In genomic region chr2:127408807-127409099, GRCh38 we compare ENCODE assay signal across 8 cellular contexts. TPM values are rescaled to one million over a fixed set of nuclear protein-coding genes. Genes with fewer than 3 reads are reported as not detected.
A peak's percentile ranks its signal among the peaks of the same experiment; 100 is the strongest.
DNase-seq lines count a peak whose midpoint lies in the region; ATAC-seq, FAIRE-seq and TF ChIP-seq lines count a peak whose summit lies in the region.

No MANE protein-coding gene starts in this region.

- TF ChIP-seq RAD21 in A549 (conservative IDR thresholded peaks at IDR 0.05 in 1 of 2, IDR thresholded peaks at IDR 0.05 in 1 of 2): peak in 1 of 2 experiments; percentile 1; a peak in 1 of 5 replicates

- H3K36me3 ChIP-seq in KMS-11 (ENCODE audit: insufficient read depth): no peaks in the 10 kb centered on the region

- H3K27me3 ChIP-seq in KMS-11 (ENCODE audit: insufficient read depth, low read depth): no peaks in the 10 kb centered on the region

- peaks cover 1% of the 10 kb centered on the region for H3K36me3 Mint-ChIP-seq in chondrocyte (ENCODE audit: low read depth)
- H3K36me3 Mint-ChIP-seq in natural killer cell: no peaks in the 10 kb centered on the region

- H2AFZ ChIP-seq in KMS-11 (ENCODE audit: low read depth): peak overlapping the region; percentile 58

- peaks cover 12% of the 10 kb centered on the region for H3K9me3 Mint-ChIP-seq in chondrocyte (ENCODE audit: low read depth)
- H3K9me3 Mint-ChIP-seq in natural killer cell: no peaks in the 10 kb centered on the region

- H3K9ac ChIP-seq in KMS-11: peak overlapping the region; percentile 60; the same call in 1 of the 2 replicates

- FAIRE-seq in A549 (lab: Jason Lieb, UNC) (no peak), H54 (lab: Jason Lieb, UNC) (no peak)

- H4K20me1 ChIP-seq in KMS-11 (ENCODE audit: insufficient read depth): no peaks in the 10 kb centered on the region

- H3K4me1 Mint-ChIP-seq in chondrocyte (ENCODE audit: low read depth) (peaks cover 87% of the 10 kb centered on the region), natural killer cell (peaks cover 0 to 9% of the 10 kb centered on the region in 2 donors)

- H3K4me3 ChIP-seq in A549 (peak overlapping the region; percentile 42; the same call in 2 of the 3 replicates), KMS-11 (IDR thresholded peaks at IDR 0.05; ENCODE audit: insufficient read depth, low read depth, low read length) (no peak overlapping the region)

- peak overlapping the region; percentile 95 for H3K27ac Mint-ChIP-seq in chondrocyte (ENCODE audit: unreplicated experiment)
- peak overlapping the region in 1 of 2 donors; percentile 88 for H3K27ac Mint-ChIP-seq in natural killer cell

- no peaks in the 10 kb centered on the region for H3K79me2 ChIP-seq in KMS-11 (ENCODE audit: insufficient read depth, low read depth)

- WGBS in A549 (ENCODE audit: missing lambda C conversion rate): 54% methylated on average over 10 of the region's 10 CpGs

- TF ChIP-seq POLR2A in A549 (IDR thresholded peaks at IDR 0.05; ENCODE audit: low read length) (no peak), H54 (IDR thresholded peaks at IDR 0.05; ENCODE audit: low read depth, low read length) (no peak)

- H3K4me1 ChIP-seq in A549: peaks cover 69% of the 10 kb centered on the region
- peaks cover 28% of the 10 kb centered on the region for H3K4me1 ChIP-seq in KMS-11 (ENCODE audit: low read depth, poor library complexity, severe bottlenecking)

- CTCF ChIA-PET in A549 (lab: Yijun Ruan, JAX): interaction anchor here (1.1 to 1.5 kb wide), 3 partner anchors 10 to 71 kb away, joined by 3 to 5 read pairs (median 4); partner anchors contain the start of gene PROC

- DNase-seq in A549 (ENCODE audit: low read depth in 1 of 2, low spot score in 1 of 2) (no peak), chondrocyte (ENCODE audit: low spot score) (no peak), natural killer cell (no peak), NCI-H2107 (lab: John Stamatoyannopoulos, UW) (no peak), H54 (ENCODE audit: insufficient read length, low spot score) (no peak), NCI-H2029 (lab: John Stamatoyannopoulos, UW) (no peak)

- H3K4me3 Mint-ChIP-seq in chondrocyte (ENCODE audit: unreplicated experiment) (no peak overlapping the region), natural killer cell (peak overlapping the region; percentile 72)

- POLR2A ChIA-PET in A549 (lab: Yijun Ruan, JAX): interaction anchor here (0.6 to 1.0 kb wide), 2 partner anchors 20 to 216 kb away, joined by 3 to 7 read pairs; partner anchors contain the start of gene MAP3K2

- intact Hi-C loops in natural killer cell (cut with micrococcal nuclease): loop anchor here (1.0 to 10.0 kb wide), 4 partner anchors 21 to 324 kb away; partner anchors contain the start of genes IWS1 and MAP3K2

- H3K27ac ChIP-seq in A549 (peak overlapping the region; percentile 97), KMS-11 (peak overlapping the region; percentile 49)

- TF ChIP-seq CTCF in A549 (IDR thresholded peaks at IDR 0.05) (no peak), KMS-11 (conservative IDR thresholded peaks at IDR 0.05; ENCODE audit: low read depth, low read length) (no peak), chondrocyte (IDR thresholded peaks at IDR 0.05) (no peak), natural killer cell (IDR thresholded peaks at IDR 0.05) (no peak)

- TF ChIP-seq EP300 in A549 (IDR thresholded peaks at IDR 0.05): no peak

- H3K4me2 ChIP-seq in A549: peak overlapping the region; percentile 76
- H3K4me2 ChIP-seq in KMS-11: peak overlapping the region; percentile 40

- no peak for ATAC-seq in A549
- no peak for ATAC-seq in natural killer cell
- ATAC-seq in GM18858 (IDR thresholded peaks at IDR 0.05; ENCODE audit: unreplicated experiment): no peak

- H3K9me3 ChIP-seq in A549: peaks cover 8% of the 10 kb centered on the region; the same call in 1 of the 3 replicates

- H3K27me3 Mint-ChIP-seq in chondrocyte (ENCODE audit: low read depth): no peaks in the 10 kb centered on the region
- peaks cover 7 to 19% of the 10 kb centered on the region in 2 donors for H3K27me3 Mint-ChIP-seq in natural killer cell (ENCODE audit: low read depth in 2 of 2)

TF ChIP-seq in A549, 52 proteins besides CTCF, POLR2A, EP300 and RAD21:
- TF ChIP-seq GATA3 (IDR thresholded peaks at IDR 0.05; ENCODE audit: borderline replicate concordance) (no peak), ZNF302 (CRISPR knock-in tag; IDR thresholded peaks at IDR 0.05) (no peak), HMGXB4 (CRISPR knock-in tag; IDR thresholded peaks at IDR 0.05; ENCODE audit: borderline replicate concordance) (no peak), TP53 (CRISPR knock-in tag; IDR thresholded peaks at IDR 0.05) (no peak), MAX (IDR thresholded peaks at IDR 0.05) (no peak; the same call in 1 of the 2 replicates), USF2 (IDR thresholded peaks at IDR 0.05) (no peak), KDM1A (IDR thresholded peaks at IDR 0.05; ENCODE audit: low read depth) (no peak; the same call in 1 of the 2 replicates), NFE2L2 (conservative IDR thresholded peaks at IDR 0.05; ENCODE audit: low read length) (no peak), CHD4 (IDR thresholded peaks at IDR 0.05; ENCODE audit: borderline replicate concordance) (peak; percentile 70; the same call in 1 of the 2 replicates), CEBPB (IDR thresholded peaks at IDR 0.05) (0 out of 4 replicates have a peak, but pooled peaks of 1 of the 2 experiments have one; percentile 3), CHD2 (IDR thresholded peaks at IDR 0.05; ENCODE audit: low read length, partially characterized antibody) (no peak), SMC3 (IDR thresholded peaks at IDR 0.05) (no peak)

RNA-seq across cellular contexts. Expression of gene PROC, which starts 9.5 kb away (rescaled TPM):
- polyA plus RNA-seq in A549 (2011; rRNA removed): 2.0 and 2.6 TPM in 2 replicates
- 6.3 and 7.1 TPM in 2 replicates for polyA plus RNA-seq in A549 (2012; cell fraction: cytosol; rRNA removed)
- 5.4 and 6.3 TPM in 2 replicates for polyA plus RNA-seq in A549 (2012; cell fraction: nucleus; rRNA removed)
- polyA plus RNA-seq in A549 (2017; fragmentation: RNase III; extraction: RNeasy Plus Mini Kit Qiagen cat#74134 plus additional on column Dnase treatment): 6.4 to 7.9 TPM (median 7.7 TPM) in 3 replicates
- 0.54 and 1.4 TPM in 2 replicates for polyA minus RNA-seq in A549 (2011; rRNA and poly(A)+ RNA removed)
- 2.6 to 5.3 TPM (median 2.7 TPM) in 3 replicates for total RNA-seq in chondrocyte
- total RNA-seq in natural killer cell: not detected

RNA-seq across cellular contexts. Expression of gene MAP3K2, which starts 21.0 kb away (rescaled TPM):
- polyA plus RNA-seq in A549 (2011; rRNA removed) (29.7 and 36.1 TPM in 2 replicates), A549 (2017; fragmentation: RNase III; extraction: RNeasy Plus Mini Kit Qiagen cat#74134 plus additional on column Dnase treatment) (12.3 to 13.2 TPM (median 12.8 TPM) in 3 replicates)
- 4.9 and 7.0 TPM in 2 replicates for polyA plus RNA-seq in A549 (2012; cell fraction: cytosol; rRNA removed)
- polyA plus RNA-seq in A549 (2012; cell fraction: nucleus; rRNA removed): 4.5 and 5.3 TPM in 2 replicates
- polyA minus RNA-seq in A549 (2011; rRNA and poly(A)+ RNA removed): 43.3 and 43.6 TPM in 2 replicates
- total RNA-seq in chondrocyte (77.3 to 88.1 TPM (median 79.5 TPM) in 3 replicates), natural killer cell (100 to 1,000 TPM in 2 of 3 donors, 10 to 100 TPM in 1; 99.4 to 109 (median 106) TPM)
